20 cellular contexts compared by ENCODE assay signal in the genomic region with DNA sequence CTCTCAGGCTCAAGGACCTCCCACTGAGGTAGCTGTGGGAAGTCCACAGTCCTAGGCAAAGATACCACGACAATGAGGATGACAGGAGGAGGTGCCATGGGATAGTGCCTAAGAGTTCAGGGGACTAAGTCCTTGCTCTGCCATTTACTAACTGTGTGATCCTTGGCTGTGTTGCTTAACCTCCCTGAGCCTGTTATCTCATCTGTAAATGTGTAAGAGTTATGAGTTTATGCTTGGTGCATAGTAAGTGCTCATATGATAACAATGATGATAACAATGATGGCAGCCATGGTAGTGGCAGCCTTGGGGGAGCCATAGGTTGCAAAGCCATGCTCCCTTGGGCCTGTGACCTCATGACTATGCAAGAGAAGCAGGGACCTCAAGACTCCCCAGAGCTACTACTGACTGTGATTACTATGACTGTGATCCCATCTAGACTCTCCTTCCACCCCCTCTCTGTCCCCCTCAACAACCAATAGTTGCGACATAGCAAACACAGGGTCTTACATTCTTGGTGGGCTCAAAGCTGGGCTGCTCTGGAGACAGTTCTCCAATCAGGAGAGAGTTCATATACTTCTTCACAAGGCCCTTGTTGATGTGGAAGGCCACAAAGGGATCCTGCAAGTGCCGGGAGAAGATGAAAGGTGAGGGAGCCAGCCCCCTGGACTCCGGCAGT. TPM values are rescaled to one million over a fixed set of nuclear protein-coding genes. Genes with fewer than 3 reads are reported as not detected.
DNase-seq lines count a peak whose midpoint lies in the region; ATAC-seq and TF ChIP-seq lines count a peak whose summit lies in the region.
"Had no signal": no experiment of that assay in that cellular context is flagged by ENCODE, and none has a peak within 500 bp of the region (broad histone marks: within the 10 kb centered on the region; RNA-seq: fewer than 3 reads in every experiment).

No MANE protein-coding gene starts in this region.

- no peak overlapping the region for H3K18ac ChIP-seq in H9 (ENCODE audit: insufficient read length, low read depth, low read length)

- H3K79me1 ChIP-seq in H9 (ENCODE audit: insufficient read depth, low read depth, low read length, poor library complexity, severe bottlenecking), result no peaks in the 10 kb centered on the region

- H4K5ac ChIP-seq in H9 (ENCODE audit: insufficient read length, low read depth, low read length), result no peak overlapping the region

- H4K20me1 ChIP-seq in BLaER1 (peaks cover 36% of the 10 kb centered on the region; the same call in 1 of the 2 replicates), H9 (ENCODE audit: control insufficient read depth, insufficient read depth, insufficient read length) (no peaks in the 10 kb centered on the region), neural progenitor cell (ENCODE audit: low read depth) (peaks cover 18% of the 10 kb centered on the region)

- no peak overlapping the region for H3K23ac ChIP-seq in H9 (ENCODE audit: insufficient read length, low read depth, low read length)

- H2BK20ac ChIP-seq in H9 (ENCODE audit: low read depth, low read length, poor library complexity, severe bottlenecking), result no peak overlapping the region

- no peak overlapping the region for H3K14ac ChIP-seq in H9 (ENCODE audit: insufficient read depth, low read length)

- peaks cover 6% of the 10 kb centered on the region for H3K23me2 ChIP-seq in H9 (ENCODE audit: insufficient read length, low read depth, low read length, poor library complexity, severe bottlenecking)

- H3K27me3 ChIP-seq in BLaER1, result no peaks in the 10 kb centered on the region
- no peaks in the 10 kb centered on the region for H3K27me3 ChIP-seq in H9 (ENCODE audit: insufficient read depth, low read length)
- no peaks in the 10 kb centered on the region for H3K27me3 ChIP-seq in neural progenitor cell
- no peaks in the 10 kb centered on the region for H3K27me3 ChIP-seq in H7 (ENCODE audit: control insufficient read depth, insufficient read depth, low read length)
- H3K27me3 ChIP-seq: SJSA1 had no signal

- no CpG with 5 or more reads among the region's 4 CpGs for whole genome bisulfite sequencing in H9 (ENCODE audit: extremely low coverage, insufficient read length, low lambda C conversion rate)

- no peak overlapping the region for H4K8ac ChIP-seq in H9 (replicated peaks; ENCODE audit: insufficient read length, low read depth, low read length)

- H3K27ac ChIP-seq in BLaER1, result 0 out of 2 replicates have a peak overlapping the region, but pooled peaks have one; percentile 7
- no peak overlapping the region for H3K27ac ChIP-seq in H9 (ENCODE audit: insufficient read length, low read depth, low read length)
- H3K27ac ChIP-seq in neural progenitor cell, result no peak overlapping the region
- H3K27ac ChIP-seq: PC-9, SJSA1 had no signal

- no peak overlapping the region for H2AK5ac ChIP-seq in H9 (ENCODE audit: insufficient read length, low read length)

- no peak overlapping the region for H2BK12ac ChIP-seq in H9 (ENCODE audit: insufficient read length, low read depth, low read length)

- peaks cover 46% of the 10 kb centered on the region for H3F3A ChIP-seq in neural progenitor cell (ENCODE audit: low read depth)

- H2BK5ac ChIP-seq in H9 (ENCODE audit: insufficient read length, low read length), result no peak overlapping the region

- peaks cover 58 to 65% (median 64%) of the 10 kb centered on the region in 3 experiments for H3K36me3 Mint-ChIP-seq in H9 (ENCODE audit: insufficient read depth in 1 of 3, low read depth in 3 of 3)
- peaks cover 20% of the 10 kb centered on the region for H3K36me3 Mint-ChIP-seq in chondrocyte (ENCODE audit: low read depth)
- H3K36me3 Mint-ChIP-seq in neural progenitor cell, result peaks cover 47% of the 10 kb centered on the region

- TF ChIP-seq CTCF in H9 (conservative IDR thresholded peaks at IDR 0.05), result no peak
- no peak for TF ChIP-seq CTCF in chondrocyte (IDR thresholded peaks at IDR 0.05)
- TF ChIP-seq CTCF in neural progenitor cell (IDR thresholded peaks at IDR 0.05), result no peak

- peak overlapping the region in 2 of 3 experiments; percentile 34 to 40; a peak in 1 of 7 replicates for H3K27ac Mint-ChIP-seq in H9
- no peak overlapping the region for H3K27ac Mint-ChIP-seq in chondrocyte (ENCODE audit: unreplicated experiment)
- H3K27ac Mint-ChIP-seq in neural progenitor cell, result peak overlapping the region; percentile 57
- H3K27ac Mint-ChIP-seq: B cell had no signal

- H3K4me3 Mint-ChIP-seq in H9 (no peak overlapping the region), chondrocyte (ENCODE audit: unreplicated experiment) (no peak overlapping the region), neural progenitor cell (no peak overlapping the region)
- H3K4me3 Mint-ChIP-seq: B cell had no signal

- H3K79me2 ChIP-seq in H9 (ENCODE audit: insufficient read depth, low read length) (peaks cover 2% of the 10 kb centered on the region; the same call in 1 of the 2 replicates), neural progenitor cell (ENCODE audit: low read depth) (peaks cover 64% of the 10 kb centered on the region)

- no peak overlapping the region for H2BK120ac ChIP-seq in H9 (ENCODE audit: low read depth, low read length, poor library complexity, severe bottlenecking)

- DNase-seq in H9 (no peak), chondrocyte (ENCODE audit: low spot score) (peak; percentile 27), neural progenitor cell (ENCODE audit: low spot score) (no peak), H7 (no peak), middle frontal gyrus (ENCODE audit: extremely low spot score, low spot score) (no peak)
- DNase-seq in activated effector memory CD4-positive, alpha-beta T cell treated with anti-CD3 and anti-CD28 coated beads, Interleukin-2, amount 50 U/mL, for 16 hours, result no peak
- DNase-seq: GOT3, KG1, MM.1S, NCI-H1048, NCI-H1417, NCI-H1694, NCI-H2029 treated with DMSO at 0.1 percent for 48 hours, NCI-H526 treated with DMSO at 0.1 percent for 48 hours, PC-9, Right ventricle myocardium superior had no signal

- H2BK15ac ChIP-seq in H9 (ENCODE audit: low read depth, low read length), result no peak overlapping the region

- no peaks in the 10 kb centered on the region for H3K27me3 Mint-ChIP-seq in H9 (ENCODE audit: low read depth)
- no peaks in the 10 kb centered on the region for H3K27me3 Mint-ChIP-seq in chondrocyte (ENCODE audit: low read depth)
- H3K27me3 Mint-ChIP-seq in neural progenitor cell (ENCODE audit: insufficient read depth, low read depth), result peaks cover 2% of the 10 kb centered on the region
- H3K27me3 Mint-ChIP-seq: B cell had no signal

- H3K4me1 Mint-ChIP-seq in H9 (peaks cover 15 to 17% of the 10 kb centered on the region in 2 experiments), chondrocyte (ENCODE audit: low read depth) (peaks cover 18% of the 10 kb centered on the region), neural progenitor cell (peaks cover 18% of the 10 kb centered on the region)

- no peak overlapping the region for H3T11ph ChIP-seq in H9 (ENCODE audit: low read length)

- no peak overlapping the region for H4K91ac ChIP-seq in H9 (ENCODE audit: insufficient read length, low read depth, low read length)

- H3K9me3 ChIP-seq in BLaER1, result no peaks in the 10 kb centered on the region; the same call in 1 of the 2 replicates
- H3K9me3 ChIP-seq in H9 (ENCODE audit: control insufficient read depth, low read depth, low read length), result no peaks in the 10 kb centered on the region
- no peaks in the 10 kb centered on the region for H3K9me3 ChIP-seq in neural progenitor cell (ENCODE audit: low read depth)
- H3K9me3 ChIP-seq: SJSA1 had no signal

- ATAC-seq in GM19463 (IDR thresholded peaks at IDR 0.05; ENCODE audit: unreplicated experiment), result no peak

- no peak overlapping the region for H3K4me3 ChIP-seq in BLaER1
- H3K4me3 ChIP-seq in neural progenitor cell, result no peak overlapping the region
- no peak overlapping the region for H3K4me3 ChIP-seq in H7 (ENCODE audit: insufficient read depth, low read depth, low read length)
- H3K4me3 ChIP-seq: PC-9, SJSA1 had no signal

- H3K36me3 ChIP-seq in BLaER1 (peaks cover 66% of the 10 kb centered on the region), neural progenitor cell (peaks cover 14% of the 10 kb centered on the region), H7 (replicated peaks; ENCODE audit: control insufficient read depth, insufficient read depth, low read length) (peaks cover 42% of the 10 kb centered on the region)

- no peak overlapping the region for H3K4ac ChIP-seq in H9 (ENCODE audit: low read depth, low read length)

- no peak overlapping the region for H3K9ac ChIP-seq in BLaER1
- H3K9ac ChIP-seq in H9 (ENCODE audit: extremely low read depth, insufficient read length, low read length), result no peak overlapping the region
- no peak overlapping the region for H3K9ac ChIP-seq in neural progenitor cell

- no peak overlapping the region for H3K56ac ChIP-seq in H9 (ENCODE audit: insufficient read length, low read depth, low read length)

- H3K9me3 Mint-ChIP-seq in H9 (peaks cover 0 to 2% of the 10 kb centered on the region in 2 experiments; a peak in 2 of 5 replicates), chondrocyte (ENCODE audit: low read depth) (no peaks in the 10 kb centered on the region), neural progenitor cell (peaks cover 7% of the 10 kb centered on the region)

- H2AFZ ChIP-seq in H9 (ENCODE audit: low read length), result no peak overlapping the region
- no peak overlapping the region for H2AFZ ChIP-seq in neural progenitor cell (replicated peaks)
- H2AFZ ChIP-seq: PC-9 had no signal

- H3K4me2 ChIP-seq in BLaER1, result no peak overlapping the region
- no peak overlapping the region for H3K4me2 ChIP-seq in H9 (ENCODE audit: insufficient read depth, insufficient read length, low read length)
- no peak overlapping the region for H3K4me2 ChIP-seq in neural progenitor cell
- H3K4me2 ChIP-seq: PC-9 had no signal

- H3K4me1 ChIP-seq in BLaER1 (peaks cover 19% of the 10 kb centered on the region), H9 (ENCODE audit: insufficient read depth, low read length) (peaks cover 7% of the 10 kb centered on the region), neural progenitor cell (peaks cover 12% of the 10 kb centered on the region)

RNA-seq across cellular contexts. Expression of gene FADS1, which starts 3.9 kb away (rescaled TPM):
- total RNA-seq in H9 (2021) (125 and 126 TPM in 2 replicates), chondrocyte (72.6 to 95.5 TPM (median 74.6 TPM) in 3 replicates), neural progenitor cell (ENCODE audit: low replicate concordance) (163 and 184 TPM in 2 replicates)
- 99.2 and 115 TPM in 2 replicates for total RNA-seq in H7 (2014; rRNA removed; shearing (Covaris generic))

RNA-seq across cellular contexts. Expression of gene FADS2, which starts 15.2 kb away (rescaled TPM):
- total RNA-seq in H9 (2021) (316 and 322 TPM in 2 replicates), chondrocyte (202 to 315 TPM (median 297 TPM) in 3 replicates), neural progenitor cell (ENCODE audit: low replicate concordance) (233 and 407 TPM in 2 replicates)
- total RNA-seq in H7 (2014; rRNA removed; shearing (Covaris generic)), result 176 and 225 TPM in 2 replicates

RNA-seq across cellular contexts. Expression of gene FEN1, which starts 20.2 kb away (rescaled TPM):
- total RNA-seq in H9 (2021), result 114 and 115 TPM in 2 replicates
- 12.6 to 27.1 TPM (median 13.2 TPM) in 3 replicates for total RNA-seq in chondrocyte
- 51.8 and 68.9 TPM in 2 replicates for total RNA-seq in neural progenitor cell (ENCODE audit: low replicate concordance)
- 103 and 119 TPM in 2 replicates for total RNA-seq in H7 (2014; rRNA removed; shearing (Covaris generic))

RNA-seq across cellular contexts. Expression of gene TMEM258, which starts 20.5 kb away (rescaled TPM):
- total RNA-seq in H9 (2021), result 199 and 201 TPM in 2 replicates
- total RNA-seq in chondrocyte, result 103 to 133 TPM (median 106 TPM) in 3 replicates
- 71.4 and 98.9 TPM in 2 replicates for total RNA-seq in neural progenitor cell (ENCODE audit: low replicate concordance)
- 263 and 296 TPM in 2 replicates for total RNA-seq in H7 (2014; rRNA removed; shearing (Covaris generic))
